ENCODE assay signal across 8 cellular contexts in the genomic region with DNA sequence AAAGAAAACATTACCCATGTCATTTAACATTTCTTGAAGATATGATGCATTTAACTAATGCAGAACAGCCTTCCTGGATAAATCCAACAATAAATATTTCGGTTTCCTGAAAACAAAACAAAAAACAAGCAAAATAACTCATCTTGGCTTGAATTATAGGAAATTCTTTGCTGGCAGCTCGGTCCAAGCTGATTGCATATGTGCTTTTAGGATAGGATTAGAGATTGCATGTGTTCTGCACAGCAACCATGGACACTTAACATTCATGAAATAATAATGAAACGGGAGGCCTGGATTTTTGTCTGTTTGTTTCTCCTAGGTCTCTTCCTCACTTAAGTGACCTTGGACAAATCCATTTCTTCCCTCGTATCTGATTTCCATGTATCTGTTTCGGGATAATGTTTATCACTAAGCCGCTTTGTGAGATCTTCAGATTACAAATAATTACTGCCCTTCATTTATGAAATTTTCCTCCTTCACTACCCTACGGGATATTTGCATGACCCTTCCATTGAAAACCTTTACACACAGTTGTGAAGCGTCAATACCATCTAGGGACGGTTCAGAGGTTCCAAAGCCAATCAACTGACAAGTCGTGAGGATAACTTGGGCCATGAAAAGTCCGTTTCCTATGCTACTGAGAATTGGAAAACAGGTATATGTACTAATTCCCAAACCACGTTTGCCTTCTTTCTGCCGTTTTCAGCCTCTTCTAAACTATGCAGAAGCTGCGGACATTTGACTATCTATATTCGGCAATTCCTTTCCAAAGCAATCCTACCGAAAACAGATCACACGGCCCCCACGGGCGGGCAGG. TPM values are rescaled to one million over a fixed set of nuclear protein-coding genes. Genes with fewer than 3 reads are reported as not detected.
DNase-seq lines count a peak whose midpoint lies in the region; ATAC-seq, FAIRE-seq and TF ChIP-seq lines count a peak whose summit lies in the region.

No MANE protein-coding gene starts in this region.

- ATAC-seq in activated naive CD8-positive, alpha-beta T cell treated with anti-CD3 and anti-CD28 coated beads, Interleukin-2, amount 10 ng/mL, durations not matched to agents 7 days and 5 days (ENCODE audit: low read depth): no peak
- ATAC-seq in HG03442 (IDR thresholded peaks at IDR 0.05; ENCODE audit: unreplicated experiment): no peak

- TF ChIP-seq CTCF in CD14-positive monocyte (IDR thresholded peaks at IDR 0.05) (no peak), kidney (IDR thresholded peaks at IDR 0.05; ENCODE audit: borderline replicate concordance, extremely low read depth, insufficient read depth) (no peak), suprapubic skin (IDR thresholded peaks at IDR 0.05) (no peak)

- H3K9me3 ChIP-seq in kidney (ENCODE audit: control insufficient read depth in 1 of 2, low read length in 2 of 2) (no peaks in the 10 kb centered on the region), suprapubic skin (no peaks in the 10 kb centered on the region)

- TF ChIP-seq POLR2A in suprapubic skin (IDR thresholded peaks at IDR 0.05): no peak

- peaks cover 13 to 18% of the 10 kb centered on the region in 2 donors for H3K4me1 ChIP-seq in kidney (ENCODE audit: control insufficient read depth in 1 of 2, insufficient read depth in 1 of 2, low read depth in 1 of 2, low read length in 2 of 2)
- peaks cover 31% of the 10 kb centered on the region for H3K4me1 ChIP-seq in suprapubic skin

- H3K9me3 Mint-ChIP-seq in CD14-positive monocyte: peaks cover 0 to 6% (median 2%) of the 10 kb centered on the region in 7 donors
- H3K9me3 Mint-ChIP-seq in activated naive CD8-positive, alpha-beta T cell treated with anti-CD3 and anti-CD28 coated beads, Interleukin-2, amount 10 ng/mL, durations not matched to agents 7 days and 5 days: no peaks in the 10 kb centered on the region

- no peaks in the 10 kb centered on the region for H3K27me3 ChIP-seq in suprapubic skin

- H3K27me3 Mint-ChIP-seq in CD14-positive monocyte (ENCODE audit: low read depth in 3 of 3): no peaks in the 10 kb centered on the region
- no peaks in the 10 kb centered on the region for H3K27me3 Mint-ChIP-seq in activated naive CD8-positive, alpha-beta T cell treated with anti-CD3 and anti-CD28 coated beads, Interleukin-2, amount 10 ng/mL, durations not matched to agents 7 days and 5 days

- H3K4me1 Mint-ChIP-seq in CD14-positive monocyte: peaks cover 34% of the 10 kb centered on the region
- peaks cover 20% of the 10 kb centered on the region for H3K4me1 Mint-ChIP-seq in activated naive CD8-positive, alpha-beta T cell treated with anti-CD3 and anti-CD28 coated beads, Interleukin-2, amount 10 ng/mL, durations not matched to agents 7 days and 5 days

- H3K36me3 Mint-ChIP-seq in CD14-positive monocyte: peaks cover 38 to 48% of the 10 kb centered on the region in 2 donors
- H3K36me3 Mint-ChIP-seq in activated naive CD8-positive, alpha-beta T cell treated with anti-CD3 and anti-CD28 coated beads, Interleukin-2, amount 10 ng/mL, durations not matched to agents 7 days and 5 days: peaks cover 25% of the 10 kb centered on the region

- H3K4me3 ChIP-seq in kidney (ENCODE audit: low read length in 2 of 2): peak overlapping the region; percentile 88 to 94
- H3K4me3 ChIP-seq in suprapubic skin: peak overlapping the region; percentile 91

- peak overlapping the region; percentile 82 to 95 for H3K4me3 Mint-ChIP-seq in CD14-positive monocyte
- peak overlapping the region; percentile 88 for H3K4me3 Mint-ChIP-seq in activated naive CD8-positive, alpha-beta T cell treated with anti-CD3 and anti-CD28 coated beads, Interleukin-2, amount 10 ng/mL, durations not matched to agents 7 days and 5 days

- peak overlapping the region; percentile 97 to 98 for H3K27ac ChIP-seq in kidney (ENCODE audit: low read depth in 2 of 2, low read length in 2 of 2)
- peak overlapping the region; percentile 99 for H3K27ac ChIP-seq in suprapubic skin

- DNase-seq in CD14-positive monocyte (ENCODE audit: low spot score) (no peak), HuH-7.5 (ENCODE audit: low spot score) (peak; percentile 25), kidney (no peak), suprapubic skin (ENCODE audit: low spot score in 2 of 2) (no peak), RKO (ENCODE audit: low spot score) (no peak), EL (no peak)
- no peak for DNase-seq in activated naive CD8-positive, alpha-beta T cell treated with anti-CD3 and anti-CD28 coated beads, Interleukin-2, amount 10 ng/mL, durations not matched to agents 7 days and 5 days

- no peak for FAIRE-seq in kidney (lab: Jason Lieb, UNC)

- peak overlapping the region; percentile 91 to 97 for H3K9ac ChIP-seq in kidney (ENCODE audit: low read length in 2 of 2)

- POLR2A ChIA-PET in activated naive CD8-positive, alpha-beta T cell treated with anti-CD3 and anti-CD28 coated beads, Interleukin-2, amount 10 ng/mL, durations not matched to agents 7 days and 5 days (lab: Charles Lee): interaction anchor here (0.5 to 7.4 kb wide), 12 partner anchors 8 to 678 kb away, joined by 3 to 287 read pairs (median 6); partner anchors contain the start of genes PYCR2, SDE2 and TMEM63A

- peaks cover 6 to 11% of the 10 kb centered on the region in 2 donors for H3K36me3 ChIP-seq in kidney (ENCODE audit: control insufficient read depth in 1 of 2, insufficient read depth in 2 of 2, low read length in 2 of 2)
- H3K36me3 ChIP-seq in suprapubic skin: peaks cover 20% of the 10 kb centered on the region

- TF ChIP-seq EP300 in suprapubic skin (IDR thresholded peaks at IDR 0.05): no peak

- 7% methylated on average over 17 of the region's 19 CpGs for WGBS in suprapubic skin

- intact Hi-C loops in CD14-positive monocyte (cut with micrococcal nuclease) (loop anchor here (1.0 to 10.0 kb wide), 3 partner anchors 34 to 124 kb away; partner anchors contain the start of genes ACBD3 (in 1 of the 2) and SDE2 (in 1 of the 2)), kidney (cut with DNase I) (no loop called here)

- H3K27ac Mint-ChIP-seq in CD14-positive monocyte: peak overlapping the region; percentile 90 to 97 (median 95)
- H3K27ac Mint-ChIP-seq in activated naive CD8-positive, alpha-beta T cell treated with anti-CD3 and anti-CD28 coated beads, Interleukin-2, amount 10 ng/mL, durations not matched to agents 7 days and 5 days: peak overlapping the region; percentile 73

RNA-seq across cellular contexts. Expression of gene H3-3A, which starts 1.3 kb away (rescaled TPM):
- polyA plus RNA-seq in CD14-positive monocyte: 1,000 to 10,000 TPM; 1,812 to 1,826 TPM
- total RNA-seq in activated naive CD8-positive, alpha-beta T cell treated with anti-CD3 and anti-CD28 coated beads, Interleukin-2, amount 10 ng/mL, durations not matched to agents 7 days and 5 days: 100 to 1,000 TPM; 454 to 466 TPM
- total RNA-seq in kidney: 524 TPM
- polyA plus RNA-seq in kidney (ENCODE audit: insufficient read depth, low read depth, low replicate concordance): 404 TPM
- total RNA-seq in suprapubic skin: 100 to 1,000 TPM; 224 to 510 (median 444) TPM
